In genomic region chr1:168096296-168097165, GRCh38 we compare ENCODE assay signal across 27 cellular contexts. TPM values are rescaled to one million over a fixed set of nuclear protein-coding genes. Genes with fewer than 3 reads are reported as not detected.
"Had no signal": no experiment of that assay in that cellular context is flagged by ENCODE, and none has a peak within 500 bp of the region (broad histone marks: within the 10 kb centered on the region; RNA-seq: fewer than 3 reads in every experiment).

No MANE protein-coding gene starts in this region.

- H3K4me3 ChIP-seq: dorsolateral prefrontal cortex, esophagus muscularis mucosa, gastroesophageal sphincter, heart left ventricle, hepatocyte, lower lobe of right lung, prostate gland, sigmoid colon, thoracic aorta, transverse colon, upper lobe of right lung, uterus had no signal

- H3K9me3 ChIP-seq: esophagus muscularis mucosa, gastroesophageal sphincter, heart left ventricle, lower lobe of right lung, prostate gland, sigmoid colon, thoracic aorta, transverse colon, upper lobe of right lung, uterus had no signal

- H3K4me1 ChIP-seq: foreskin keratinocyte, lower lobe of right lung, prostate gland, upper lobe of right lung had no signal

- H2AFZ ChIP-seq: hepatocyte had no signal

- H3K27me3 ChIP-seq: dorsolateral prefrontal cortex, esophagus muscularis mucosa, foreskin keratinocyte, gastroesophageal sphincter, heart left ventricle, hepatocyte, sigmoid colon, transverse colon, upper lobe of right lung, uterus had no signal

- H3K4me1 Mint-ChIP-seq: central memory CD8-positive, alpha-beta T cell; endodermal cell; memory B cell; natural killer cell; stimulated activated memory B cell treated with anti-CD40 and anti-IgM and Interleukin-4, amounts not matched to agents 10 μg/mL and 1 μg/mL and 100 μg/mL, for 72 hours had no signal

- H3K36me3 ChIP-seq: lower lobe of right lung, prostate gland, transverse colon, uterus had no signal

- H3K4me3 Mint-ChIP-seq: central memory CD8-positive, alpha-beta T cell; endodermal cell; memory B cell; natural killer cell; stimulated activated memory B cell treated with anti-CD40 and anti-IgM and Interleukin-4, amounts not matched to agents 10 μg/mL and 1 μg/mL and 100 μg/mL, for 72 hours; stimulated activated naive CD8-positive, alpha-beta T cell treated with anti-CD3 and anti-CD28 coated beads, Interleukin-15, Interleukin-2, amounts not matched to agents 100 ng/mL and 50 ng/mL, for 24 hours had no signal

- H3K9me3 Mint-ChIP-seq: central memory CD8-positive, alpha-beta T cell; endodermal cell; memory B cell; natural killer cell; stimulated activated memory B cell treated with anti-CD40 and anti-IgM and Interleukin-4, amounts not matched to agents 10 μg/mL and 1 μg/mL and 100 μg/mL, for 72 hours; stimulated activated naive CD8-positive, alpha-beta T cell treated with anti-CD3 and anti-CD28 coated beads, Interleukin-15, Interleukin-2, amounts not matched to agents 100 ng/mL and 50 ng/mL, for 24 hours had no signal

- H3K4me2 ChIP-seq: hepatocyte had no signal

- H3K27ac Mint-ChIP-seq: endodermal cell; memory B cell; natural killer cell; stimulated activated memory B cell treated with anti-CD40 and anti-IgM and Interleukin-4, amounts not matched to agents 10 μg/mL and 1 μg/mL and 100 μg/mL, for 72 hours; stimulated activated naive CD8-positive, alpha-beta T cell treated with anti-CD3 and anti-CD28 coated beads, Interleukin-15, Interleukin-2, amounts not matched to agents 100 ng/mL and 50 ng/mL, for 24 hours had no signal

- H3K79me2 ChIP-seq: hepatocyte had no signal

- H3K36me3 Mint-ChIP-seq: memory B cell; natural killer cell; stimulated activated memory B cell treated with anti-CD40 and anti-IgM and Interleukin-4, amounts not matched to agents 10 μg/mL and 1 μg/mL and 100 μg/mL, for 72 hours had no signal

- H3K27ac ChIP-seq: dorsolateral prefrontal cortex, esophagus muscularis mucosa, foreskin keratinocyte, gastroesophageal sphincter, heart left ventricle, hepatocyte, lower lobe of right lung, prostate gland, sigmoid colon, thoracic aorta, transverse colon, upper lobe of right lung had no signal

- H3K27me3 Mint-ChIP-seq: memory B cell; stimulated activated memory B cell treated with anti-CD40 and anti-IgM and Interleukin-4, amounts not matched to agents 10 μg/mL and 1 μg/mL and 100 μg/mL, for 72 hours had no signal

- DNase-seq: cortex of kidney; dorsolateral prefrontal cortex; effector CD8-positive, alpha-beta T cell; endodermal cell; foreskin keratinocyte; heart left ventricle; left ventricle myocardium superior; lower lobe of right lung; natural killer cell; right cardiac atrium; sigmoid colon; stimulated activated CD4-positive, alpha-beta T cell treated with anti-CD3 and anti-CD28 coated beads, Interleukin-2, amount 100 ng/mL, for 24 hours; stimulated activated CD4-positive, alpha-beta T cell treated with anti-CD3 and anti-CD28 coated beads, Interleukin-4, amount 100 ng/mL, for 4 hours; transverse colon; upper lobe of right lung; uterus had no signal

- FAIRE-seq: endothelial cell of umbilical vein, keratinocyte had no signal

- ATAC-seq: foreskin keratinocyte; gastroesophageal sphincter; heart left ventricle; left ventricle myocardium superior; lower lobe of right lung; natural killer cell; right cardiac atrium; stimulated activated memory B cell treated with anti-CD40 and anti-IgM and Interleukin-4, amounts not matched to agents 10 μg/mL and 1 μg/mL and 100 μg/mL, for 72 hours; upper lobe of right lung had no signal

RNA-seq across cellular contexts. Expression of gene GPR161, which starts 40.2 kb away (rescaled TPM):
- total RNA-seq: natural killer cell had no signal
